14 cellular contexts compared by ENCODE assay signal in genomic region chr1:162908780-162909179, GRCh38. TPM values are rescaled to one million over a fixed set of nuclear protein-coding genes. Genes with fewer than 3 reads are reported as not detected.
A peak's percentile ranks its signal among the peaks of the same experiment; 100 is the strongest.
DNase-seq lines count a peak whose midpoint lies in the region; ATAC-seq, FAIRE-seq and TF ChIP-seq lines count a peak whose summit lies in the region.
"Had no signal": no experiment of that assay in that cellular context is flagged by ENCODE, and none has a peak within 500 bp of the region (broad histone marks: within the 10 kb centered on the region; RNA-seq: fewer than 3 reads in every experiment).

No MANE protein-coding gene starts in this region.

- H3K4me3 ChIP-seq in H1 (ENCODE audit: extremely low read depth in 1 of 4, insufficient read depth in 2 of 4, low read depth in 3 of 4, low read length in 4 of 4), result no peak overlapping the region

- H2BK20ac ChIP-seq in H1 (ENCODE audit: low read length), result no peak overlapping the region

- no peak overlapping the region for H4K91ac ChIP-seq in H1 (replicated peaks; ENCODE audit: insufficient read length, low read length)

- POLR2A ChIA-PET in H1 (lab: Charles Lee; ENCODE audit: partially characterized antibody), result no interaction called here

- no peak overlapping the region for H3K56ac ChIP-seq in H1 (replicated peaks; ENCODE audit: insufficient read length, low read depth, low read length)

- peak overlapping the region; percentile 62; the same call in 1 of the 2 replicates for H4K8ac ChIP-seq in H1 (ENCODE audit: extremely low read depth, insufficient read depth, low read length)

- FAIRE-seq in RCC 7860 (lab: Jason Lieb, UNC), result peak; percentile 93
- no peak for FAIRE-seq in H1 (lab: Jason Lieb, UNC)

- no peak for TF ChIP-seq EP300 in H1 (IDR thresholded peaks at IDR 0.05; ENCODE audit: borderline replicate concordance in 1 of 2, low read depth in 2 of 2, low read length in 2 of 2)

- H3K79me1 ChIP-seq in H1 (ENCODE audit: low read depth, low read length), result no peaks in the 10 kb centered on the region

- in situ Hi-C loops in Caki2 (cut with HindIII; ENCODE audit: low pct_unique_long_range_greater_than_20kb, low sequenced_read_pairs), result no loop called here

- H3K23me2 ChIP-seq in H1 (ENCODE audit: low read depth, low read length), result no peaks in the 10 kb centered on the region; the same call in 1 of the 2 replicates

- H3K4me2 ChIP-seq in H1 (ENCODE audit: insufficient read depth in 1 of 2, low read depth in 2 of 2, low read length in 2 of 2), result no peak overlapping the region

- ATAC-seq in T-helper 17 cell, result no peak

- no peak for TF ChIP-seq POLR2A in H1 (IDR thresholded peaks at IDR 0.05; ENCODE audit: control extremely low read depth in 1 of 2, low read depth in 2 of 2, low read length in 2 of 2)

- no peaks in the 10 kb centered on the region for H3K4me1 ChIP-seq in H1 (replicated peaks in 1 of 4; ENCODE audit: control insufficient read depth in 3 of 4, insufficient read depth in 4 of 4, low read length in 3 of 4)

- H3K36me3 Mint-ChIP-seq in T-helper 17 cell (ENCODE audit: low read depth), result no peaks in the 10 kb centered on the region
- H3K36me3 Mint-ChIP-seq in type B pancreatic cell, result peaks cover 5% of the 10 kb centered on the region
- H3K36me3 Mint-ChIP-seq: brain had no signal

- peaks cover 6% of the 10 kb centered on the region for H3K9me3 Mint-ChIP-seq in type B pancreatic cell

- H3K27ac Mint-ChIP-seq in T-helper 17 cell, result no peak overlapping the region
- H3K27ac Mint-ChIP-seq in type B pancreatic cell, result no peak overlapping the region
- H3K27ac Mint-ChIP-seq: activated T-cell treated with anti-CD3 and anti-CD28 coated beads, Interleukin-2, amount 50 U/mL, for 24 hours; brain; CD4-positive, alpha-beta T cell had no signal

- H2BK12ac ChIP-seq in H1 (ENCODE audit: low read depth, low read length), result no peak overlapping the region

- H3K27me3 Mint-ChIP-seq in T-helper 17 cell, result peaks cover 10% of the 10 kb centered on the region
- no peaks in the 10 kb centered on the region for H3K27me3 Mint-ChIP-seq in type B pancreatic cell
- H3K27me3 Mint-ChIP-seq: activated T-cell treated with anti-CD3 and anti-CD28 coated beads, Interleukin-2, amount 50 U/mL, for 24 hours had no signal

- H4K5ac ChIP-seq in H1 (ENCODE audit: insufficient read length, low read depth, low read length), result no peak overlapping the region

- no peaks in the 10 kb centered on the region for H3K27me3 ChIP-seq in H1 (replicated peaks in 1 of 4; ENCODE audit: control insufficient read depth in 3 of 4, extremely low read depth in 1 of 4, insufficient read depth in 3 of 4, low read length in 3 of 4)

- no peaks in the 10 kb centered on the region for H3K79me2 ChIP-seq in H1 (ENCODE audit: control insufficient read depth in 1 of 2, insufficient read depth in 2 of 2, low read length in 2 of 2)

- H3K23ac ChIP-seq in H1 (ENCODE audit: insufficient read length), result no peak overlapping the region

- H3K36me3 ChIP-seq in H1 (ENCODE audit: control insufficient read depth in 2 of 4, insufficient read depth in 4 of 4, low read length in 3 of 4), result no peaks in the 10 kb centered on the region

- H3K4me1 Mint-ChIP-seq in T-helper 17 cell, result no peaks in the 10 kb centered on the region
- peaks cover 10% of the 10 kb centered on the region for H3K4me1 Mint-ChIP-seq in type B pancreatic cell (ENCODE audit: unreplicated experiment)
- H3K4me1 Mint-ChIP-seq: neural crest cell had no signal

- no peak for TF ChIP-seq CTCF in H1 (IDR thresholded peaks at IDR 0.05; ENCODE audit: control extremely low read depth in 1 of 3, insufficient read depth in 1 of 3, low read depth in 1 of 3, low read length in 3 of 3)
- no peak for TF ChIP-seq CTCF in type B pancreatic cell (conservative IDR thresholded peaks at IDR 0.05)

- H3K27ac ChIP-seq in H1 (ENCODE audit: low read depth, low read length), result no peak overlapping the region

- H2AK5ac ChIP-seq in H1 (ENCODE audit: low read depth, low read length), result no peak overlapping the region

- H3K4me3 Mint-ChIP-seq in T-helper 17 cell (no peak overlapping the region), type B pancreatic cell (no peak overlapping the region)
- H3K4me3 Mint-ChIP-seq: activated T-cell treated with anti-CD3 and anti-CD28 coated beads, Interleukin-2, amount 50 U/mL, for 24 hours; brain; CD4-positive, alpha-beta T cell; neural crest cell had no signal

- H3K14ac ChIP-seq in H1 (ENCODE audit: insufficient read length), result no peak overlapping the region

- no peak overlapping the region for H2BK120ac ChIP-seq in H1 (replicated peaks; ENCODE audit: low read depth, low read length)

- peak; percentile 61 for DNase-seq in Caki2 (ENCODE audit: low read depth)
- DNase-seq in RCC 7860 (ENCODE audit: low spot score), result peak; percentile 94
- no peak for DNase-seq in H1 (ENCODE audit: low read depth in 1 of 2, low spot score in 2 of 2)
- DNase-seq in non-pigmented ciliary epithelial cell (ENCODE audit: low read depth), result peak; percentile 73
- DNase-seq in T-helper 17 cell, result no peak
- no peak for DNase-seq in type B pancreatic cell (ENCODE audit: extremely low spot score, unreplicated experiment)
- DNase-seq in DMS 273 treated with DMSO at 0.1 percent for 48 hours (lab: John Stamatoyannopoulos, UW), result no peak
- no peak for DNase-seq in NOMO-1 (lab: John Stamatoyannopoulos, UW; ENCODE audit: unreplicated experiment in 2 of 2)
- DNase-seq: activated T-cell treated with anti-CD3 and anti-CD28 coated beads, Interleukin-2, amount 50 U/mL, for 24 hours; CD4-positive, alpha-beta T cell; GOT3; NCI-H1417 treated with DMSO at 0.1 percent for 48 hours had no signal

- H4K20me1 ChIP-seq in H1 (replicated peaks in 1 of 2; ENCODE audit: control insufficient read depth in 1 of 2, insufficient read depth in 2 of 2, low read length in 2 of 2), result no peaks in the 10 kb centered on the region

- CTCF ChIA-PET in H1 (lab: Charles Lee; ENCODE audit: partially characterized antibody), result no interaction called here

- H3K9me3 ChIP-seq in H1 (ENCODE audit: insufficient read depth in 2 of 2, low read depth in 1 of 2, low read length in 1 of 2), result peaks cover 0 to 2% of the 10 kb centered on the region in 2 experiments; a peak in 1 of 4 replicates
- H3K9me3 ChIP-seq in T-helper 17 cell (ENCODE audit: control insufficient read depth, low read length, poor library complexity, severe bottlenecking), result no peaks in the 10 kb centered on the region

- H3K18ac ChIP-seq in H1 (ENCODE audit: extremely low read depth, low read length), result no peak overlapping the region

- no peak overlapping the region for H2AFZ ChIP-seq in H1 (ENCODE audit: low read length)

- H2BK5ac ChIP-seq in H1 (ENCODE audit: low read depth, low read length), result no peak overlapping the region

- H3K9ac ChIP-seq in H1 (replicated peaks in 1 of 4; ENCODE audit: extremely low read depth in 1 of 4, low read depth in 3 of 4, low read length in 3 of 4), result no peak overlapping the region

- H2BK15ac ChIP-seq in H1 (ENCODE audit: low read length), result no peak overlapping the region

- TF ChIP-seq RAD21 in H1 (IDR thresholded peaks at IDR 0.05 in 1 of 2, conservative IDR thresholded peaks at IDR 0.05 in 1 of 2; ENCODE audit: low read depth in 2 of 2, low read length in 2 of 2), result no peak

- 67% methylated on average over 2 of the region's 2 CpGs; no CpG with 5 or more reads in 1 of the 2 experiments for WGBS in H1 (ENCODE audit: extremely low coverage in 1 of 2, insufficient coverage in 1 of 2, insufficient read length in 1 of 2, insufficient replicate concordance in 2 of 2, low coverage in 1 of 2, low lambda C conversion rate in 2 of 2, missing lambda C conversion rate in 1 of 2), 2 experiments

- no peak overlapping the region for H3K4ac ChIP-seq in H1 (replicated peaks; ENCODE audit: insufficient read length, low read depth, low read length)

TF ChIP-seq in H1, 55 proteins besides CTCF, POLR2A, EP300 and RAD21:
- TF ChIP-seq SUZ12 (IDR thresholded peaks at IDR 0.05; ENCODE audit: low read length), result no peak
- no peak for TF ChIP-seq HDAC6 (IDR thresholded peaks at IDR 0.05; ENCODE audit: low read depth, low read length)
- no peak for TF ChIP-seq SP4 (IDR thresholded peaks at IDR 0.05; ENCODE audit: low read length)
- TF ChIP-seq RBBP5 (IDR thresholded peaks at IDR 0.05; ENCODE audit: borderline replicate concordance, low read depth, low read length), result no peak
- no peak for TF ChIP-seq POU5F1 (IDR thresholded peaks at IDR 0.05; ENCODE audit: low read depth, low read length)
- TF ChIP-seq ATF2 (IDR thresholded peaks at IDR 0.05; ENCODE audit: low read length), result no peak

RNA-seq across cellular contexts. Expression of gene CCDC190, which starts 47.8 kb away (rescaled TPM):
- total RNA-seq in Caki2 (2014; rRNA removed; shearing (Covaris generic); ENCODE audit: low replicate concordance), result not detected in 2 replicates
- not detected in 2 replicates for total RNA-seq in H1 (2021; fragmentation: NEBNext Ultra II Directional; extraction: Animal tissue kit (Norgen Biotek cat#: 25700))
- polyA plus RNA-seq in H1 (2011; rRNA removed), result not detected in 2 replicates
- polyA plus RNA-seq in H1 (2011; cell fraction: cytosol; rRNA removed), result not detected
- not detected for polyA plus RNA-seq in H1 (2011; cell fraction: nucleus; rRNA removed)
- not detected in 4 replicates for polyA plus RNA-seq in H1 (2012, experiment 1 of 2)
- polyA plus RNA-seq in H1 (2012, experiment 2 of 2), result not detected
- not detected for polyA plus RNA-seq in H1 (2013, experiment 1 of 2)
- not detected for polyA plus RNA-seq in H1 (2013, experiment 2 of 2)
- polyA minus RNA-seq in H1 (2011; rRNA and poly(A)+ RNA removed), result not detected in 2 replicates
- polyA minus RNA-seq in H1 (2011; cell fraction: cytosol; rRNA and poly(A)+ RNA removed), result not detected
- polyA minus RNA-seq in H1 (2011; cell fraction: nucleus; rRNA and poly(A)+ RNA removed), result not detected
- total RNA-seq in T-helper 17 cell (not detected), type B pancreatic cell (ENCODE audit: low replicate concordance) (0.14 TPM in 1 of 2 replicates, not detected in the other)
- total RNA-seq: CD4-positive, alpha-beta T cell; neural crest cell had no signal

Comparison
In these comparisons a context has a peak if more than half of its experiments do, and no peak if none do; other contexts are left out.
1. DNase-seq: peak in Caki2 (single experiment), RCC 7860 (single experiment) and non-pigmented ciliary epithelial cell (single experiment); none in H1 (0 of 2), T-helper 17 cell (0 of 3), type B pancreatic cell (single experiment), DMS 273 treated with DMSO at 0.1 percent for 48 hours (single experiment) and NOMO-1 (0 of 2).